Comparison of ENCODE assay signal across 1 cellular context in genomic region chr1:19251305-19252196, GRCh38.
A peak's percentile ranks its signal among the peaks of the same experiment; 100 is the strongest.
TF ChIP-seq lines count a peak whose summit lies in the region.

Gene EMC1 (minus strand): TSS chr1:19251524. CDS start chr1:19251509, 15 bp downstream.
Gene MRTO4 (plus strand): TSS chr1:19251805. CDS start chr1:19251836, 31 bp downstream.

TF ChIP-seq in K562, 482 proteins besides CTCF, POLR2A, EP300 and RAD21 (continued from another document and continues in another):
- TF ChIP-seq JUN (IDR thresholded peaks at IDR 0.05; ENCODE audit: borderline replicate concordance, low read depth, low read length) (peak; percentile 54; the same call in 1 of the 2 replicates), JUN (CRISPR knock-in tag; IDR thresholded peaks at IDR 0.05; ENCODE audit: borderline replicate concordance) (no peak), MAFF (IDR thresholded peaks at IDR 0.05; ENCODE audit: low read length) (no peak), FOXM1 (IDR thresholded peaks at IDR 0.05; ENCODE audit: low read depth) (no peak), FOXM1 (CRISPR knock-in tag; IDR thresholded peaks at IDR 0.05; ENCODE audit: low read depth) (peak; percentile 78; the same call in 1 of the 2 replicates), TCF7L2 (IDR thresholded peaks at IDR 0.05; ENCODE audit: low read depth, low read length) (no peak), CEBPG (CRISPR knock-in tag; IDR thresholded peaks at IDR 0.05) (no peak), CEBPG (tag; conservative IDR thresholded peaks at IDR 0.05 in 1 of 2, IDR thresholded peaks at IDR 0.05 in 1 of 2) (no peak), CHD1 (IDR thresholded peaks at IDR 0.05; ENCODE audit: low read length) (no peak), MCM7 (IDR thresholded peaks at IDR 0.05) (no peak), MIER1 (IDR thresholded peaks at IDR 0.05; ENCODE audit: low read depth) (no peak), ZNF695 (CRISPR knock-in tag; IDR thresholded peaks at IDR 0.05) (no peak), ZNF175 (CRISPR knock-in tag; IDR thresholded peaks at IDR 0.05; ENCODE audit: low read depth) (no peak; the same call in 1 of the 2 replicates), NFRKB (IDR thresholded peaks at IDR 0.05; ENCODE audit: low read depth) (peak; percentile 82), PHB (CRISPR knock-in tag; IDR thresholded peaks at IDR 0.05) (no peak), TARDBP (IDR thresholded peaks at IDR 0.05) (peak; percentile 43; the same call in 1 of the 2 replicates), KHSRP (IDR thresholded peaks at IDR 0.05) (no peak), GMEB1 (CRISPR knock-in tag; IDR thresholded peaks at IDR 0.05) (peak; percentile 74), HDAC1 (IDR thresholded peaks at IDR 0.05) (peak; percentile 95 to 99; a peak in 3 of 4 replicates), HOXB6 (CRISPR knock-in tag; IDR thresholded peaks at IDR 0.05; ENCODE audit: borderline replicate concordance) (no peak), KAT2B (IDR thresholded peaks at IDR 0.05; ENCODE audit: low read depth, low read length) (no peak), STAG1 (CRISPR knock-in tag; IDR thresholded peaks at IDR 0.05; ENCODE audit: borderline replicate concordance) (no peak), ZNF551 (CRISPR knock-in tag; IDR thresholded peaks at IDR 0.05) (no peak), ZNF639 (CRISPR knock-in tag; conservative IDR thresholded peaks at IDR 0.05 in 1 of 2, IDR thresholded peaks at IDR 0.05 in 1 of 2) (peak in 1 of 2 experiments; percentile 88; a peak in 2 of 4 replicates), DPF2 (IDR thresholded peaks at IDR 0.05) (no peak), ZNF589 (CRISPR knock-in tag; IDR thresholded peaks at IDR 0.05; ENCODE audit: low read depth) (no peak), ZNF280B (CRISPR knock-in tag; IDR thresholded peaks at IDR 0.05) (no peak), FOXK2 (conservative IDR thresholded peaks at IDR 0.05 in 1 of 2, IDR thresholded peaks at IDR 0.05 in 1 of 2; ENCODE audit: low read depth in 2 of 2) (peak; percentile 46 to 71; a peak in 1 of 4 replicates), MED1 (CRISPR knock-in tag; IDR thresholded peaks at IDR 0.05; ENCODE audit: borderline replicate concordance) (no peak), RBM39 (optimal IDR thresholded peaks at IDR 0.05; ENCODE audit: low read depth, low read length) (no peak), XRCC3 (IDR thresholded peaks at IDR 0.05) (no peak), THAP7 (CRISPR knock-in tag; IDR thresholded peaks at IDR 0.05) (peak; percentile 44; the same call in 1 of the 2 replicates), JUNB (CRISPR knock-in tag; conservative IDR thresholded peaks at IDR 0.05) (no peak), RBM17 (IDR thresholded peaks at IDR 0.05; ENCODE audit: borderline replicate concordance, low read depth, low read length) (no peak), MBD1 (CRISPR knock-in tag; IDR thresholded peaks at IDR 0.05) (no peak)
- TF ChIP-seq, protein P1, sequence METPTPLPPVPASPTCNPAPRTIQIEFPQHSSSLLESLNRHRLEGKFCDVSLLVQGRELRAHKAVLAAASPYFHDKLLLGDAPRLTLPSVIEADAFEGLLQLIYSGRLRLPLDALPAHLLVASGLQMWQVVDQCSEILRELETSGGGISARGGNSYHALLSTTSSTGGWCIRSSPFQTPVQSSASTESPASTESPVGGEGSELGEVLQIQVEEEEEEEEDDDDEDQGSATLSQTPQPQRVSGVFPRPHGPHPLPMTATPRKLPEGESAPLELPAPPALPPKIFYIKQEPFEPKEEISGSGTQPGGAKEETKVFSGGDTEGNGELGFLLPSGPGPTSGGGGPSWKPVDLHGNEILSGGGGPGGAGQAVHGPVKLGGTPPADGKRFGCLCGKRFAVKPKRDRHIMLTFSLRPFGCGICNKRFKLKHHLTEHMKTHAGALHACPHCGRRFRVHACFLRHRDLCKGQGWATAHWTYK (CRISPR knock-in tag; IDR thresholded peaks at IDR 0.05): peak; percentile 92; the same call in 1 of the 2 replicates
- TF ChIP-seq, protein P2, sequence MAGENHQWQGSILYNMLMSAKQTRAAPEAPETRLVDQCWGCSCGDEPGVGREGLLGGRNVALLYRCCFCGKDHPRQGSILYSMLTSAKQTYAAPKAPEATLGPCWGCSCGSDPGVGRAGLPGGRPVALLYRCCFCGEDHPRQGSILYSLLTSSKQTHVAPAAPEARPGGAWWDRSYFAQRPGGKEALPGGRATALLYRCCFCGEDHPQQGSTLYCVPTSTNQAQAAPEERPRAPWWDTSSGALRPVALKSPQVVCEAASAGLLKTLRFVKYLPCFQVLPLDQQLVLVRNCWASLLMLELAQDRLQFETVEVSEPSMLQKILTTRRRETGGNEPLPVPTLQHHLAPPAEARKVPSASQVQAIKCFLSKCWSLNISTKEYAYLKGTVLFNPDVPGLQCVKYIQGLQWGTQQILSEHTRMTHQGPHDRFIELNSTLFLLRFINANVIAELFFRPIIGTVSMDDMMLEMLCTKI (IDR thresholded peaks at IDR 0.05; ENCODE audit: partially characterized antibody): no peak
- TF ChIP-seq, protein P3, sequence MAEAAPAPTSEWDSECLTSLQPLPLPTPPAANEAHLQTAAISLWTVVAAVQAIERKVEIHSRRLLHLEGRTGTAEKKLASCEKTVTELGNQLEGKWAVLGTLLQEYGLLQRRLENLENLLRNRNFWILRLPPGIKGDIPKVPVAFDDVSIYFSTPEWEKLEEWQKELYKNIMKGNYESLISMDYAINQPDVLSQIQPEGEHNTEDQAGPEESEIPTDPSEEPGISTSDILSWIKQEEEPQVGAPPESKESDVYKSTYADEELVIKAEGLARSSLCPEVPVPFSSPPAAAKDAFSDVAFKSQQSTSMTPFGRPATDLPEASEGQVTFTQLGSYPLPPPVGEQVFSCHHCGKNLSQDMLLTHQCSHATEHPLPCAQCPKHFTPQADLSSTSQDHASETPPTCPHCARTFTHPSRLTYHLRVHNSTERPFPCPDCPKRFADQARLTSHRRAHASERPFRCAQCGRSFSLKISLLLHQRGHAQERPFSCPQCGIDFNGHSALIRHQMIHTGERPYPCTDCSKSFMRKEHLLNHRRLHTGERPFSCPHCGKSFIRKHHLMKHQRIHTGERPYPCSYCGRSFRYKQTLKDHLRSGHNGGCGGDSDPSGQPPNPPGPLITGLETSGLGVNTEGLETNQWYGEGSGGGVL (CRISPR knock-in tag; IDR thresholded peaks at IDR 0.05): no peak
- TF ChIP-seq, protein P4, sequence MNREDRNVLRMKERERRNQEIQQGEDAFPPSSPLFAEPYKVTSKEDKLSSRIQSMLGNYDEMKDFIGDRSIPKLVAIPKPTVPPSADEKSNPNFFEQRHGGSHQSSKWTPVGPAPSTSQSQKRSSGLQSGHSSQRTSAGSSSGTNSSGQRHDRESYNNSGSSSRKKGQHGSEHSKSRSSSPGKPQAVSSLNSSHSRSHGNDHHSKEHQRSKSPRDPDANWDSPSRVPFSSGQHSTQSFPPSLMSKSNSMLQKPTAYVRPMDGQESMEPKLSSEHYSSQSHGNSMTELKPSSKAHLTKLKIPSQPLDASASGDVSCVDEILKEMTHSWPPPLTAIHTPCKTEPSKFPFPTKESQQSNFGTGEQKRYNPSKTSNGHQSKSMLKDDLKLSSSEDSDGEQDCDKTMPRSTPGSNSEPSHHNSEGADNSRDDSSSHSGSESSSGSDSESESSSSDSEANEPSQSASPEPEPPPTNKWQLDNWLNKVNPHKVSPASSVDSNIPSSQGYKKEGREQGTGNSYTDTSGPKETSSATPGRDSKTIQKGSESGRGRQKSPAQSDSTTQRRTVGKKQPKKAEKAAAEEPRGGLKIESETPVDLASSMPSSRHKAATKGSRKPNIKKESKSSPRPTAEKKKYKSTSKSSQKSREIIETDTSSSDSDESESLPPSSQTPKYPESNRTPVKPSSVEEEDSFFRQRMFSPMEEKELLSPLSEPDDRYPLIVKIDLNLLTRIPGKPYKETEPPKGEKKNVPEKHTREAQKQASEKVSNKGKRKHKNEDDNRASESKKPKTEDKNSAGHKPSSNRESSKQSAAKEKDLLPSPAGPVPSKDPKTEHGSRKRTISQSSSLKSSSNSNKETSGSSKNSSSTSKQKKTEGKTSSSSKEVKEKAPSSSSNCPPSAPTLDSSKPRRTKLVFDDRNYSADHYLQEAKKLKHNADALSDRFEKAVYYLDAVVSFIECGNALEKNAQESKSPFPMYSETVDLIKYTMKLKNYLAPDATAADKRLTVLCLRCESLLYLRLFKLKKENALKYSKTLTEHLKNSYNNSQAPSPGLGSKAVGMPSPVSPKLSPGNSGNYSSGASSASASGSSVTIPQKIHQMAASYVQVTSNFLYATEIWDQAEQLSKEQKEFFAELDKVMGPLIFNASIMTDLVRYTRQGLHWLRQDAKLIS (CRISPR knock-in tag; IDR thresholded peaks at IDR 0.05): no peak
- TF ChIP-seq, protein P5, sequence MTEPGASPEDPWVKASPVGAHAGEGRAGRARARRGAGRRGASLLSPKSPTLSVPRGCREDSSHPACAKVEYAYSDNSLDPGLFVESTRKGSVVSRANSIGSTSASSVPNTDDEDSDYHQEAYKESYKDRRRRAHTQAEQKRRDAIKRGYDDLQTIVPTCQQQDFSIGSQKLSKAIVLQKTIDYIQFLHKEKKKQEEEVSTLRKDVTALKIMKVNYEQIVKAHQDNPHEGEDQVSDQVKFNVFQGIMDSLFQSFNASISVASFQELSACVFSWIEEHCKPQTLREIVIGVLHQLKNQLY (CRISPR knock-in tag; conservative IDR thresholded peaks at IDR 0.05): peak; percentile 9 to 37; a peak in 1 of 4 replicates
- TF ChIP-seq, protein P6, sequence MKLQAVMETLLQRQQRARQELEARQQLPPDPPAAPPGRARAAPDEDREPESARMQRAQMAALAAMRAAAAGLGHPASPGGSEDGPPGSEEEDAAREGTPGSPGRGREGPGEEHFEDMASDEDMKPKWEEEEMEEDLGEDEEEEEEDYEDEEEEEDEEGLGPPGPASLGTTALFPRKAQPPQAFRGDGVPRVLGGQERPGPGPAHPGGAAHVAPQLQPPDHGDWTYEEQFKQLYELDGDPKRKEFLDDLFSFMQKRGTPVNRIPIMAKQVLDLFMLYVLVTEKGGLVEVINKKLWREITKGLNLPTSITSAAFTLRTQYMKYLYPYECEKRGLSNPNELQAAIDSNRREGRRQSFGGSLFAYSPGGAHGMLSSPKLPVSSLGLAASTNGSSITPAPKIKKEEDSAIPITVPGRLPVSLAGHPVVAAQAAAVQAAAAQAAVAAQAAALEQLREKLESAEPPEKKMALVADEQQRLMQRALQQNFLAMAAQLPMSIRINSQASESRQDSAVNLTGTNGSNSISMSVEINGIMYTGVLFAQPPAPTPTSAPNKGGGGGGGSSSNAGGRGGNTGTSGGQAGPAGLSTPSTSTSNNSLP (IDR thresholded peaks at IDR 0.05; ENCODE audit: borderline replicate concordance, low read depth, low read length): no peak
